ENCODE assay signal across 8 cellular contexts in the genomic region with DNA sequence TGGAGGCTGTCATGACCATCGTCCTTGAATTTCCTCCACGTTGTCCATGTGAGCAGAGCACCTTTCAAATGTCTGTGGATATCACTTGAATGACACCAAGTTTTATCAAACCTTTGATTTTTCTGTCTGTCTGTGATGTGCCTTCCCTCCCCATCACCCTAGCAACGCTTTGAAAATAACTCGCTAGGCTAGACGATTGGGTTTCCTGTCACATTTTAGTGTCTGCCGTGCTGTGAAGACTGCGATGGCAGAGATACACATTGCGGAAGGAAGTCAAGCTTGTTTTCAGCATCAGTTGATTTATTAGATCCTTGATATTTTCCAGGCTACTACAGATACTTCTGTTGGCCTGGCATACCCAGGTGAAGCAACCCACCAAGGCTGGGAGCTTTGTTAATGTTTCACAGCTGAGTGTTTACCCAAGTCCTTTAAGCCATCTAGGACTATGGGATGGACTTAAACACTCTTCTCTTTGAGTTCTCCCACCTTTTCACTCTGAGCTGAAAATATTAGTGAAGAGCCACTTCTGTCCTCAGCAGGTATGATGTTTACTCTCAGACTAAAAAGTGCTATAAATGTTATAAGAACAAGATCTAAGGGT.
DNase-seq lines count a peak whose midpoint lies in the region; ATAC-seq and TF ChIP-seq lines count a peak whose summit lies in the region.

No MANE protein-coding gene starts in this region.

- H3K4me1 ChIP-seq in endodermal cell (ENCODE audit: control insufficient read depth, insufficient read depth, low read length), result no peaks in the 10 kb centered on the region

- 95 to 96% methylated on average over 8 of the region's 8 CpGs for WGBS in endodermal cell (ENCODE audit: insufficient coverage in 1 of 2, insufficient read length in 1 of 2), 2 experiments

- DNase-seq in T-helper 9 cell (peak; percentile 61), dermis blood vessel endothelial cell (peak; percentile 7), endodermal cell (no peak), cortex of kidney (lab: John Stamatoyannopoulos, UW) (no peak), C1 segment of cervical spinal cord (lab: John Stamatoyannopoulos, UW) (no peak)
- DNase-seq in stimulated activated CD8-positive, alpha-beta memory T cell treated with anti-CD3 and anti-CD28 coated beads, Interleukin-4, amount 100 ng/mL, for 48 hours, result peak; percentile 60

- no peak overlapping the region for H3K9ac ChIP-seq in endodermal cell (ENCODE audit: extremely low read depth, low read length, poor library complexity, severe bottlenecking)

- H3K36me3 ChIP-seq in endodermal cell (ENCODE audit: control insufficient read depth, insufficient read depth, low read length), result no peaks in the 10 kb centered on the region

- H3K36me3 Mint-ChIP-seq in endodermal cell (ENCODE audit: low read depth), result no peaks in the 10 kb centered on the region

- no peak overlapping the region for H3K27ac Mint-ChIP-seq in endodermal cell

- H3K4me1 Mint-ChIP-seq in endodermal cell, result peaks cover 4% of the 10 kb centered on the region

- no peak for TF ChIP-seq CTCF in endodermal cell (conservative IDR thresholded peaks at IDR 0.05)

- peaks cover 6% of the 10 kb centered on the region for H3K27me3 Mint-ChIP-seq in endodermal cell (ENCODE audit: insufficient read depth)

- H3K4me3 Mint-ChIP-seq in endodermal cell, result no peak overlapping the region

- peak; percentile 30 for ATAC-seq in HG02885 (IDR thresholded peaks at IDR 0.05; ENCODE audit: poor library complexity, unreplicated experiment)
- ATAC-seq in HG03469 (IDR thresholded peaks at IDR 0.05; ENCODE audit: unreplicated experiment), result no peak

- H3K9me3 ChIP-seq in endodermal cell (ENCODE audit: control insufficient read depth, low read length), result no peaks in the 10 kb centered on the region

- H3K9me3 Mint-ChIP-seq in endodermal cell, result peaks cover 23% of the 10 kb centered on the region

- no peak overlapping the region for H3K4me3 ChIP-seq in endodermal cell (ENCODE audit: low read length)

- no peaks in the 10 kb centered on the region for H3K27me3 ChIP-seq in endodermal cell (ENCODE audit: control insufficient read depth, insufficient read depth, low read length, poor library complexity, severe bottlenecking)

- H3K27ac ChIP-seq in endodermal cell (ENCODE audit: low read depth, low read length), result no peak overlapping the region

Comparison
In these comparisons a context has a peak if more than half of its experiments do, and no peak if none do; other contexts are left out.
1. DNase-seq: peak in T-helper 9 cell (single experiment), dermis blood vessel endothelial cell (single experiment) and stimulated activated CD8-positive, alpha-beta memory T cell treated with anti-CD3 and anti-CD28 coated beads, Interleukin-4, amount 100 ng/mL, for 48 hours (single experiment); none in endodermal cell (single experiment), cortex of kidney (single experiment) and C1 segment of cervical spinal cord (0 of 14).